Comparison of ENCODE assay signal across 1 cellular context in the genomic region with DNA sequence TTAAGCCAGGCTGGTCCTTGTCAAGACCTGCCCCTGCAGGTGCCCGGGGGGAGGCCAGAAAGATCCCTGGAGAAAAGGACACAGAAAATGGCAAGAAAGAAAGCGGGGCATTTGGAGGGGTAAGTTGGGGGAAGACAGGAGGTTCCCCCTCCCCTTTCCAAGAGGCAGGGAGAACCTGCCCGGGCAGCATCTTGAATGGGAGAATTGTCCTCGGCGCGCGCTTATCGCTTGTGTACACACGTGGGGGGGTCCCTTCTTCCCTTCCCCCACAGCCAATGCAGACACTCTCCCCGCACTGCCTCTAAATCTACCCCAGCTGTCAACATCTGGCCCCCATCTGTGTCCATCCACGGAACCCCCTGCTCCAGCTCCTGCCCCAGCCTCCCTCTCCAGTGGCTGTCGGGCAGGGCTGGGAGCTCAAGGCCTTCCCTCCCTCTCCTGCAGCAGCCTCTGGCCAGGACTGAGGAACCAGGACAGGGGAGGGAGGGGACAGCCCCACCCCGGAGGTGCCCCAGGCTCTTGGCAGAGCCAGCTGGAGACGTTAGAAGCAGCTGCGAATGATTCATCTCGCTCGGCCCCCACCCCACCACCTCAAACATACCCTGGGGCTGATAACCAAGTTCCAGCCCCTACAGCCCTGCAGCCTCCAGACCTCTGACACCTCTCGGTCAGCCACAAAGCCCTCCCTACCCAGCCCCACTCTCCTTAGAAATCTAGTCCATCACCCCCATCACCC.
TF ChIP-seq lines count a peak whose summit lies in the region.

No MANE protein-coding gene starts in this region.

TF ChIP-seq in HepG2, 621 proteins besides CTCF, POLR2A, EP300 and RAD21 (continued from another document and continues in another):
- TF ChIP-seq ZNF281 (CRISPR knock-in tag; IDR thresholded peaks at IDR 0.05; ENCODE audit: borderline replicate concordance): peak; percentile 97
- no peak for TF ChIP-seq ZNF224 (CRISPR knock-in tag; IDR thresholded peaks at IDR 0.05)
- TF ChIP-seq SIX1 (CRISPR knock-in tag; IDR thresholded peaks at IDR 0.05; ENCODE audit: borderline replicate concordance): no peak
- 0 out of 2 replicates have a peak, but pooled peaks have one; percentile 13 for TF ChIP-seq SIX4 (CRISPR knock-in tag; IDR thresholded peaks at IDR 0.05)
- TF ChIP-seq, protein P1, sequence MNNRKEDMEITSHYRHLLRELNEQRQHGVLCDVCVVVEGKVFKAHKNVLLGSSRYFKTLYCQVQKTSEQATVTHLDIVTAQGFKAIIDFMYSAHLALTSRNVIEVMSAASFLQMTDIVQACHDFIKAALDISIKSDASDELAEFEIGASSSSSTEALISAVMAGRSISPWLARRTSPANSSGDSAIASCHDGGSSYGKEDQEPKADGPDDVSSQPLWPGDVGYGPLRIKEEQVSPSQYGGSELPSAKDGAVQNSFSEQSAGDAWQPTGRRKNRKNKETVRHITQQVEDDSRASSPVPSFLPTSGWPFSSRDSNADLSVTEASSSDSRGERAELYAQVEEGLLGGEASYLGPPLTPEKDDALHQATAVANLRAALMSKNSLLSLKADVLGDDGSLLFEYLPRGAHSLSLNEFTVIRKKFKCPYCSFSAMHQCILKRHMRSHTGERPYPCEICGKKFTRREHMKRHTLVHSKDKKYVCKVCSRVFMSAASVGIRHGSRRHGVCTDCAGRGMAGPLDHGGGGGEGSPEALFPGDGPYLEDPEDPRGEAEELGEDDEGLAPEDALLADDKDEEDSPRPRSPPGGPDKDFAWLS (CRISPR knock-in tag; IDR thresholded peaks at IDR 0.05; ENCODE audit: borderline replicate concordance): no peak
- TF ChIP-seq ZNF160 (CRISPR knock-in tag; IDR thresholded peaks at IDR 0.05): no peak
- TF ChIP-seq ZNF256 (CRISPR knock-in tag; conservative IDR thresholded peaks at IDR 0.05): no peak
- no peak for TF ChIP-seq HMGA1 (CRISPR knock-in tag; conservative IDR thresholded peaks at IDR 0.05)
- TF ChIP-seq ATF7-NPFF (CRISPR knock-in tag; IDR thresholded peaks at IDR 0.05; ENCODE audit: low read depth): 0 out of 2 replicates have a peak, but pooled peaks have one; percentile 33
- TF ChIP-seq NCOR1 (IDR thresholded peaks at IDR 0.05; ENCODE audit: borderline replicate concordance, low read length): no peak
- TF ChIP-seq ZBTB1 (CRISPR knock-in tag; IDR thresholded peaks at IDR 0.05; ENCODE audit: borderline replicate concordance): no peak
- TF ChIP-seq ZNF768 (CRISPR knock-in tag; IDR thresholded peaks at IDR 0.05): peak; percentile 37; the same call in 1 of the 2 replicates
- TF ChIP-seq ZNF766 (CRISPR knock-in tag; IDR thresholded peaks at IDR 0.05; ENCODE audit: borderline replicate concordance): no peak
- TF ChIP-seq RCOR2 (CRISPR knock-in tag; IDR thresholded peaks at IDR 0.05): no peak
- no peak for TF ChIP-seq ZNF609 (CRISPR knock-in tag; IDR thresholded peaks at IDR 0.05; ENCODE audit: borderline replicate concordance)
- no peak for TF ChIP-seq ZNF414 (CRISPR knock-in tag; IDR thresholded peaks at IDR 0.05)
- TF ChIP-seq THAP11 (CRISPR knock-in tag; IDR thresholded peaks at IDR 0.05): peak; percentile 42; the same call in 1 of the 2 replicates
- no peak for TF ChIP-seq HOXA9 (CRISPR knock-in tag; IDR thresholded peaks at IDR 0.05; ENCODE audit: borderline replicate concordance)
- TF ChIP-seq ZNF83 (CRISPR knock-in tag; IDR thresholded peaks at IDR 0.05; ENCODE audit: borderline replicate concordance): no peak
- TF ChIP-seq MTA1 (CRISPR knock-in tag; IDR thresholded peaks at IDR 0.05; ENCODE audit: borderline replicate concordance): peak; percentile 69; the same call in 1 of the 2 replicates
- TF ChIP-seq ZNF720 (CRISPR knock-in tag; IDR thresholded peaks at IDR 0.05): no peak
- TF ChIP-seq TSC22D2 (CRISPR knock-in tag; IDR thresholded peaks at IDR 0.05; ENCODE audit: borderline replicate concordance): no peak
- TF ChIP-seq ELF1 (CRISPR knock-in tag; IDR thresholded peaks at IDR 0.05): no peak
- TF ChIP-seq, protein P2, sequence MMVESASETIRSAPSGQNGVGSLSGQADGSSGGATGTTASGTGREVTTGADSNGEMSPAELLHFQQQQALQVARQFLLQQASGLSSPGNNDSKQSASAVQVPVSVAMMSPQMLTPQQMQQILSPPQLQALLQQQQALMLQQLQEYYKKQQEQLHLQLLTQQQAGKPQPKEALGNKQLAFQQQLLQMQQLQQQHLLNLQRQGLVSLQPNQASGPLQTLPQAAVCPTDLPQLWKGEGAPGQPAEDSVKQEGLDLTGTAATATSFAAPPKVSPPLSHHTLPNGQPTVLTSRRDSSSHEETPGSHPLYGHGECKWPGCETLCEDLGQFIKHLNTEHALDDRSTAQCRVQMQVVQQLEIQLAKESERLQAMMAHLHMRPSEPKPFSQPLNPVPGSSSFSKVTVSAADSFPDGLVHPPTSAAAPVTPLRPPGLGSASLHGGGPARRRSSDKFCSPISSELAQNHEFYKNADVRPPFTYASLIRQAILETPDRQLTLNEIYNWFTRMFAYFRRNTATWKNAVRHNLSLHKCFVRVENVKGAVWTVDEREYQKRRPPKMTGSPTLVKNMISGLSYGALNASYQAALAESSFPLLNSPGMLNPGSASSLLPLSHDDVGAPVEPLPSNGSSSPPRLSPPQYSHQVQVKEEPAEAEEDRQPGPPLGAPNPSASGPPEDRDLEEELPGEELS (CRISPR knock-in tag; IDR thresholded peaks at IDR 0.05): peak; percentile 65
- TF ChIP-seq BHLHE40 (IDR thresholded peaks at IDR 0.05; ENCODE audit: low read length): no peak
- TF ChIP-seq ZNF747 (CRISPR knock-in tag; IDR thresholded peaks at IDR 0.05; ENCODE audit: borderline replicate concordance): 0 out of 2 replicates have a peak, but pooled peaks have one; percentile 49
- TF ChIP-seq ZFP90 (CRISPR knock-in tag; IDR thresholded peaks at IDR 0.05; ENCODE audit: borderline replicate concordance): no peak
- TF ChIP-seq, protein P3, sequence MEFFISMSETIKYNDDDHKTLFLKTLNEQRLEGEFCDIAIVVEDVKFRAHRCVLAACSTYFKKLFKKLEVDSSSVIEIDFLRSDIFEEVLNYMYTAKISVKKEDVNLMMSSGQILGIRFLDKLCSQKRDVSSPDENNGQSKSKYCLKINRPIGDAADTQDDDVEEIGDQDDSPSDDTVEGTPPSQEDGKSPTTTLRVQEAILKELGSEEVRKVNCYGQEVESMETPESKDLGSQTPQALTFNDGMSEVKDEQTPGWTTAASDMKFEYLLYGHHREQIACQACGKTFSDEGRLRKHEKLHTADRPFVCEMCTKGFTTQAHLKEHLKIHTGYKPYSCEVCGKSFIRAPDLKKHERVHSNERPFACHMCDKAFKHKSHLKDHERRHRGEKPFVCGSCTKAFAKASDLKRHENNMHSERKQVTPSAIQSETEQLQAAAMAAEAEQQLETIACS (CRISPR knock-in tag; IDR thresholded peaks at IDR 0.05): no peak
- TF ChIP-seq EZH2 (conservative IDR thresholded peaks at IDR 0.05; ENCODE audit: low read depth, low read length): no peak
- TF ChIP-seq ZNF34 (CRISPR knock-in tag; IDR thresholded peaks at IDR 0.05; ENCODE audit: borderline replicate concordance): no peak
- no peak for TF ChIP-seq ELK4 (CRISPR knock-in tag; IDR thresholded peaks at IDR 0.05; ENCODE audit: borderline replicate concordance)
- no peak for TF ChIP-seq SUZ12 (IDR thresholded peaks at IDR 0.05; ENCODE audit: low read depth, low read length)
- TF ChIP-seq HES4 (CRISPR knock-in tag; IDR thresholded peaks at IDR 0.05; ENCODE audit: borderline replicate concordance): no peak
- no peak for TF ChIP-seq ZNF30 (CRISPR knock-in tag; IDR thresholded peaks at IDR 0.05)
- TF ChIP-seq POLR2AphosphoS2 (IDR thresholded peaks at IDR 0.05; ENCODE audit: low read depth, low read length): no peak
- TF ChIP-seq ZBTB21 (CRISPR knock-in tag; IDR thresholded peaks at IDR 0.05): no peak
- no peak for TF ChIP-seq RFX1 (IDR thresholded peaks at IDR 0.05)
- TF ChIP-seq, protein P4, sequence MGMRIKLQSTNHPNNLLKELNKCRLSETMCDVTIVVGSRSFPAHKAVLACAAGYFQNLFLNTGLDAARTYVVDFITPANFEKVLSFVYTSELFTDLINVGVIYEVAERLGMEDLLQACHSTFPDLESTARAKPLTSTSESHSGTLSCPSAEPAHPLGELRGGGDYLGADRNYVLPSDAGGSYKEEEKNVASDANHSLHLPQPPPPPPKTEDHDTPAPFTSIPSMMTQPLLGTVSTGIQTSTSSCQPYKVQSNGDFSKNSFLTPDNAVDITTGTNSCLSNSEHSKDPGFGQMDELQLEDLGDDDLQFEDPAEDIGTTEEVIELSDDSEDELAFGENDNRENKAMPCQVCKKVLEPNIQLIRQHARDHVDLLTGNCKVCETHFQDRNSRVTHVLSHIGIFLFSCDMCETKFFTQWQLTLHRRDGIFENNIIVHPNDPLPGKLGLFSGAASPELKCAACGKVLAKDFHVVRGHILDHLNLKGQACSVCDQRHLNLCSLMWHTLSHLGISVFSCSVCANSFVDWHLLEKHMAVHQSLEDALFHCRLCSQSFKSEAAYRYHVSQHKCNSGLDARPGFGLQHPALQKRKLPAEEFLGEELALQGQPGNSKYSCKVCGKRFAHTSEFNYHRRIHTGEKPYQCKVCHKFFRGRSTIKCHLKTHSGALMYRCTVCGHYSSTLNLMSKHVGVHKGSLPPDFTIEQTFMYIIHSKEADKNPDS (CRISPR knock-in tag; IDR thresholded peaks at IDR 0.05): no peak
- no peak for TF ChIP-seq TCF12 (IDR thresholded peaks at IDR 0.05)
- no peak for TF ChIP-seq TCF12 (CRISPR knock-in tag; IDR thresholded peaks at IDR 0.05)
- no peak for TF ChIP-seq CC2D1A (CRISPR knock-in tag; IDR thresholded peaks at IDR 0.05)
- TF ChIP-seq, protein P5, sequence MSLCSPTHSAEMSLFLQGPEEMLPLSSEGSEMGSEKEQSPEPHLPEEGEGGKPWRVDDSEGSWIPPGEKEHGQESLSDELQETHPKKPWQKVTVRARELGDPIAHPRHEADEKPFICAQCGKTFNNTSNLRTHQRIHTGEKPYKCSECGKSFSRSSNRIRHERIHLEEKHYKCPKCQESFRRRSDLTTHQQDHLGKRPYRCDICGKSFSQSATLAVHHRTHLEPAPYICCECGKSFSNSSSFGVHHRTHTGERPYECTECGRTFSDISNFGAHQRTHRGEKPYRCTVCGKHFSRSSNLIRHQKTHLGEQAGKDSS (CRISPR knock-in tag; IDR thresholded peaks at IDR 0.05; ENCODE audit: borderline replicate concordance, low read depth): no peak
